Comparison of ENCODE assay signal across 32 cellular contexts in the genomic region with DNA sequence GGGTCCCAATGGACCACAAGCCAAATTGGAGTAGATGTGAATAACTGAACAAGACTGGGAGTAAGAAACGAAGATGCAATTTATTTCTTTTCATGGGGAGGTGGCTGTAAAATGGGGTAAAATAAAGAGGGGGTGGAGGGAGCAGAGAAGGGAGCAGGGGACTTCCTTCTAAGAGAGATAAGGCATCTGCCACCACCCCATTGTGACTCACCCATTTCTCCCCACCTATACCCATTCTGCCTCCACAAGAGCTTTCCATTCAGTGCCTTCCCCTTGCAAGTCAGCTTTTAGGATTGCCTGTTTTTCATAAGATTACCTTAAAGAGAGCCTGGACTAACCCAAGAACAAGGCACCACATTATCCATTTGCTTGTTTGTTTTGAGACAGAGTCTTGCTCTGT.
"Had no signal": no experiment of that assay in that cellular context is flagged by ENCODE, and none has a peak within 500 bp of the region (broad histone marks: within the 10 kb centered on the region; RNA-seq: fewer than 3 reads in every experiment).

No MANE protein-coding gene starts in this region.

- DNase-seq: activated CD4-positive, alpha-beta memory T cell treated with anti-CD3 and anti-CD28 coated beads for 36 hours; activated CD4-positive, alpha-beta T cell treated with anti-CD3 and anti-CD28 coated beads for 36 hours; activated CD4-positive, alpha-beta T cell treated with anti-CD3 and anti-CD28 coated beads, Interleukin-2, amount 10 ng/mL, durations not matched to agents 24 days and 14 days; activated CD4-positive, CD25-positive, alpha-beta regulatory T cell; activated CD4-positive, CD25-positive, alpha-beta regulatory T cell treated with anti-CD3 and anti-CD28 coated beads, Interleukin-2, amount 50 U/mL, for 72 hours; activated CD8-positive, alpha-beta memory T cell treated with anti-CD3 and anti-CD28 coated beads, Interleukin-2, amount 10 ng/mL, durations not matched to agents 7 days and 5 days; activated CD8-positive, alpha-beta memory T cell treated with anti-CD3 and anti-CD28 coated beads, Interleukin-2, amount 50 U/mL, for 48 hours; activated CD8-positive, alpha-beta T cell treated with anti-CD3 and anti-CD28 coated beads, Interleukin-2, amount 10 ng/mL, durations not matched to agents 7 days and 5 days; activated effector memory CD4-positive, alpha-beta T cell treated with anti-CD3 and anti-CD28 coated beads, Interleukin-2, amount 50 U/mL, for 16 hours; activated naive CD4-positive, alpha-beta T cell treated with anti-CD3 and anti-CD28 coated beads for 36 hours; activated naive CD8-positive, alpha-beta T cell treated with anti-CD3 and anti-CD28 coated beads, Interleukin-2, amount 10 ng/mL, durations not matched to agents 7 days and 5 days; activated T-cell treated with anti-CD3 and anti-CD28 coated beads for 4 hours; activated T-cell treated with anti-CD3 and anti-CD28 coated beads, Interleukin-2, amount 50 U/mL, for 48 hours; amniotic stem cell; anterior cingulate cortex; brain microvascular endothelial cell; cortex of kidney; dermis blood vessel endothelial cell; effector CD4-positive, alpha-beta T cell; effector memory CD8-positive, alpha-beta T cell; erythroblast; foreskin keratinocyte; gastrocnemius medialis; glutamatergic neuron; T-helper 2 cell had no signal

- ATAC-seq: activated CD4-positive, alpha-beta T cell treated with anti-CD3 and anti-CD28 coated beads for 36 hours; activated CD8-positive, alpha-beta memory T cell treated with anti-CD3 and anti-CD28 coated beads, Interleukin-2, amount 10 ng/mL, durations not matched to agents 7 days and 5 days; activated CD8-positive, alpha-beta T cell treated with anti-CD3 and anti-CD28 coated beads, Interleukin-2, amount 10 ng/mL, durations not matched to agents 7 days and 5 days; effector memory CD8-positive, alpha-beta T cell; foreskin keratinocyte; gastrocnemius medialis had no signal

- H3K27ac ChIP-seq: brain microvascular endothelial cell, esophagus muscularis mucosa, foreskin keratinocyte, gastrocnemius medialis had no signal

- FAIRE-seq: astrocyte, bronchial epithelial cell had no signal

- H3K36me3 ChIP-seq: brain microvascular endothelial cell, esophagus muscularis mucosa, gastrocnemius medialis had no signal

- H3K9me3 ChIP-seq: esophagus muscularis mucosa, gastrocnemius medialis had no signal

- H3K4me1 ChIP-seq: foreskin keratinocyte, gastrocnemius medialis had no signal

- H3K4me3 Mint-ChIP-seq: activated CD4-positive, alpha-beta memory T cell treated with anti-CD3 and anti-CD28 coated beads for 36 hours; activated CD4-positive, alpha-beta T cell treated with anti-CD3 and anti-CD28 coated beads for 36 hours; activated CD4-positive, alpha-beta T cell treated with anti-CD3 and anti-CD28 coated beads, Interleukin-2, amount 10 ng/mL, durations not matched to agents 24 days and 14 days; activated CD8-positive, alpha-beta memory T cell treated with anti-CD3 and anti-CD28 coated beads, Interleukin-2, amount 10 ng/mL, durations not matched to agents 7 days and 5 days; activated CD8-positive, alpha-beta T cell treated with anti-CD3 and anti-CD28 coated beads, Interleukin-2, amount 10 ng/mL, durations not matched to agents 7 days and 5 days; activated naive CD4-positive, alpha-beta T cell treated with anti-CD3 and anti-CD28 coated beads for 36 hours; activated naive CD4-positive, alpha-beta T cell treated with anti-CD3 and anti-CD28 coated beads, Interleukin-2, amount 50 U/mL, for 24 hours; activated naive CD8-positive, alpha-beta T cell treated with anti-CD3 and anti-CD28 coated beads, Interleukin-2, amount 10 ng/mL, durations not matched to agents 7 days and 5 days; activated T-helper 1 cell treated with anti-CD3 and anti-CD28 coated beads, Interleukin-12 subunit alpha, Interleukin-12 subunit beta, Interleukin-2, Interleukin-4 antibody, amounts not matched to agents 30 ng/mL and 10 ng/mL and 1 ng/mL, durations not matched to agents 14 hours and 24 hours and 36 hours; central memory CD8-positive, alpha-beta T cell; effector memory CD8-positive, alpha-beta T cell had no signal

- H3K9me3 Mint-ChIP-seq: activated CD4-positive, alpha-beta memory T cell treated with anti-CD3 and anti-CD28 coated beads for 36 hours; activated CD4-positive, alpha-beta T cell treated with anti-CD3 and anti-CD28 coated beads, Interleukin-2, amount 10 ng/mL, durations not matched to agents 24 days and 14 days; activated naive CD4-positive, alpha-beta T cell treated with anti-CD3 and anti-CD28 coated beads for 36 hours; activated naive CD4-positive, alpha-beta T cell treated with anti-CD3 and anti-CD28 coated beads, Interleukin-2, amount 50 U/mL, for 24 hours; activated naive CD8-positive, alpha-beta T cell treated with anti-CD3 and anti-CD28 coated beads, Interleukin-2, amount 10 ng/mL, durations not matched to agents 7 days and 5 days; activated T-helper 1 cell treated with anti-CD3 and anti-CD28 coated beads, Interleukin-12 subunit alpha, Interleukin-12 subunit beta, Interleukin-2, Interleukin-4 antibody, amounts not matched to agents 30 ng/mL and 10 ng/mL and 1 ng/mL, durations not matched to agents 14 hours and 24 hours and 36 hours; activated T-helper 2 cell treated with anti-CD3 and anti-CD28 coated beads, Interferon-gamma antibody, Interleukin-2, Interleukin-4, amounts not matched to agents 10 μg/mL and 5 μg/mL and 100 μg/mL, durations not matched to agents 14 hours and 24 hours and 36 hours; central memory CD8-positive, alpha-beta T cell; effector memory CD8-positive, alpha-beta T cell had no signal

- H3K36me3 Mint-ChIP-seq: activated CD4-positive, alpha-beta memory T cell treated with anti-CD3 and anti-CD28 coated beads for 36 hours; activated naive CD4-positive, alpha-beta T cell treated with anti-CD3 and anti-CD28 coated beads, Interleukin-2, amount 50 U/mL, for 24 hours had no signal

- H3K4me3 ChIP-seq: esophagus muscularis mucosa, gastrocnemius medialis had no signal

- H3K27ac Mint-ChIP-seq: activated CD4-positive, alpha-beta memory T cell treated with anti-CD3 and anti-CD28 coated beads for 36 hours; activated CD4-positive, alpha-beta T cell treated with anti-CD3 and anti-CD28 coated beads for 36 hours; activated CD4-positive, alpha-beta T cell treated with anti-CD3 and anti-CD28 coated beads, Interleukin-2, amount 10 ng/mL, durations not matched to agents 24 days and 14 days; activated CD8-positive, alpha-beta memory T cell treated with anti-CD3 and anti-CD28 coated beads, Interleukin-2, amount 10 ng/mL, durations not matched to agents 7 days and 5 days; activated CD8-positive, alpha-beta T cell treated with anti-CD3 and anti-CD28 coated beads, Interleukin-2, amount 10 ng/mL, durations not matched to agents 7 days and 5 days; activated naive CD4-positive, alpha-beta T cell treated with anti-CD3 and anti-CD28 coated beads for 36 hours; activated naive CD4-positive, alpha-beta T cell treated with anti-CD3 and anti-CD28 coated beads, Interleukin-2, amount 50 U/mL, for 24 hours; activated naive CD8-positive, alpha-beta T cell treated with anti-CD3 and anti-CD28 coated beads, Interleukin-2, amount 10 ng/mL, durations not matched to agents 7 days and 5 days; activated T-helper 1 cell treated with anti-CD3 and anti-CD28 coated beads, Interleukin-12 subunit alpha, Interleukin-12 subunit beta, Interleukin-2, Interleukin-4 antibody, amounts not matched to agents 30 ng/mL and 10 ng/mL and 1 ng/mL, durations not matched to agents 14 hours and 24 hours and 36 hours; activated T-helper 2 cell treated with anti-CD3 and anti-CD28 coated beads, Interferon-gamma antibody, Interleukin-2, Interleukin-4, amounts not matched to agents 10 μg/mL and 5 μg/mL and 100 μg/mL, durations not matched to agents 14 hours and 24 hours and 36 hours; effector memory CD8-positive, alpha-beta T cell had no signal
